8 cellular contexts compared by ENCODE assay signal in the genomic region with DNA sequence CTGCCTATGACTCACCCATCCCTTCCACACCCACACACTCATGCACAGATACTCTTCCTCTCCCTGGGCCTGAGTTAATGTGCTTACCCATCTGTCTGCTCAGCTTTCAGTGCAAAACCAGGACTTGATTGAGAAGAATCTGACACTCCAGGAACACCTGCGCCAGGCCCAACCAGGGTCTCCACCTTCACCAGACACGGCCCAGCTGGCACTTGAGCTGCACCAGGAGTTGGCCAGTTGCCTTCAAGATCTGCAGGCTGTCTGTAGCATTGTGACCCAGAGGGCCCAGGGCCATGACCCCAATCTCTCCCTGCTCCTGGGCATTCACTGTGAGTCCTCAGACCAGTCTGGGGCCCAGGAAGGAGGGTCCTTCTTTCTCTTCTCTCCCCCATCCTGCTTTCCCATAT. TPM values are rescaled to one million over a fixed set of nuclear protein-coding genes. Genes with fewer than 3 reads are reported as not detected.
A peak's percentile ranks its signal among the peaks of the same experiment; 100 is the strongest.
DNase-seq lines count a peak whose midpoint lies in the region; ATAC-seq and TF ChIP-seq lines count a peak whose summit lies in the region.

No MANE protein-coding gene starts in this region.

- H3K9me2 ChIP-seq in OCI-LY7 (ENCODE audit: insufficient read depth, low read length), result no peaks in the 10 kb centered on the region

- no peaks in the 10 kb centered on the region for H3K27me3 Mint-ChIP-seq in naive thymus-derived CD4-positive, alpha-beta T cell

- peak overlapping the region; percentile 67 to 97 (median 89) for H3K27ac Mint-ChIP-seq in naive thymus-derived CD4-positive, alpha-beta T cell

- peaks cover 3 to 45% (median 13%) of the 10 kb centered on the region in 5 donors for H3K36me3 Mint-ChIP-seq in naive thymus-derived CD4-positive, alpha-beta T cell

- H3K36me3 ChIP-seq in A673 (ENCODE audit: insufficient read depth, low read length, poor library complexity, severe bottlenecking) (peaks cover 41% of the 10 kb centered on the region), HUES6 (ENCODE audit: control insufficient read depth, insufficient read depth, low read length) (peaks cover 58% of the 10 kb centered on the region), breast epithelium (no peaks in the 10 kb centered on the region), OCI-LY7 (ENCODE audit: insufficient read depth, low read length) (peaks cover 83% of the 10 kb centered on the region)
- H3K36me3 ChIP-seq in naive thymus-derived CD4-positive, alpha-beta T cell (ENCODE audit: control insufficient read depth in 2 of 3, insufficient read depth in 3 of 3, low read length in 3 of 3), result peaks cover 0 to 24% (median 4%) of the 10 kb centered on the region in 3 experiments

- no TSS peak for BruUV-seq in A673 (replicated peaks; lab: Mats Ljungman, UMichigan)
- no TSS peak for BruUV-seq in OCI-LY7 (replicated peaks; lab: Mats Ljungman, UMichigan)

- no peak for DNase-seq in A673 (ENCODE audit: low spot score)
- DNase-seq in breast epithelium (ENCODE audit: low spot score in 2 of 2), result no peak
- DNase-seq in naive thymus-derived CD4-positive, alpha-beta T cell, result no peak
- no peak for DNase-seq in dedifferentiated amniotic fluid mesenchymal stem cell (ENCODE audit: extremely low spot score)
- no peak for DNase-seq in OCI-LY7 (ENCODE audit: low spot score)

- no peaks in the 10 kb centered on the region for H3K79me2 ChIP-seq in OCI-LY7 (ENCODE audit: insufficient read depth, low read depth, low read length)

- TF ChIP-seq POLR2A in breast epithelium (IDR thresholded peaks at IDR 0.05), result no peak

- POLR2A ChIA-PET in A673 (lab: Charles Lee; ENCODE audit: low non-redundant PET), result no interaction called here
- POLR2A ChIA-PET in naive thymus-derived CD4-positive, alpha-beta T cell (lab: Charles Lee), result interaction anchor here (0.9 to 26.8 kb wide), 5 partner anchors 12 to 156 kb away, joined by 3 to 1967 read pairs (median 3); partner anchors contain the start of genes CD52, DHDDS and UBXN11
- POLR2A ChIA-PET in OCI-LY7 (lab: Charles Lee), result interaction anchor here (0.5 to 1.0 kb wide), 2 partner anchors 39 to 40 kb away, joined by 3 to 4 read pairs; no protein-coding TSS in a partner anchor

- H3K27ac ChIP-seq in A673 (ENCODE audit: low read depth, low read length, poor library complexity, severe bottlenecking) (peak overlapping the region; percentile 75), HUES6 (ENCODE audit: low read depth, low read length) (no peak overlapping the region), breast epithelium (peak overlapping the region; percentile 95 to 97), OCI-LY7 (ENCODE audit: low read depth, low read length, poor library complexity, severe bottlenecking) (no peak overlapping the region)
- H3K27ac ChIP-seq in naive thymus-derived CD4-positive, alpha-beta T cell (ENCODE audit: low read depth, low read length), result peak overlapping the region; percentile 86

- no peak for ATAC-seq in naive thymus-derived CD4-positive, alpha-beta T cell
- no peak for ATAC-seq in HG03139 (IDR thresholded peaks at IDR 0.05; ENCODE audit: unreplicated experiment)
- no peak for ATAC-seq in HG03439 (IDR thresholded peaks at IDR 0.05; ENCODE audit: unreplicated experiment)

- H3K9ac ChIP-seq in HUES6 (ENCODE audit: low read length), result peak overlapping the region; percentile 24

- peaks cover 43% of the 10 kb centered on the region for H3K4me1 ChIP-seq in A673 (ENCODE audit: insufficient read depth, low read length, poor library complexity, severe bottlenecking)
- peaks cover 22% of the 10 kb centered on the region for H3K4me1 ChIP-seq in HUES6 (ENCODE audit: control insufficient read depth, insufficient read depth, low read length)
- peaks cover 11 to 28% of the 10 kb centered on the region in 2 donors for H3K4me1 ChIP-seq in breast epithelium
- H3K4me1 ChIP-seq in naive thymus-derived CD4-positive, alpha-beta T cell (ENCODE audit: control insufficient read depth in 2 of 2, insufficient read depth in 2 of 2, low read length in 2 of 2), result peaks cover 48 to 52% of the 10 kb centered on the region in 2 donors
- peaks cover 30% of the 10 kb centered on the region for H3K4me1 ChIP-seq in OCI-LY7 (ENCODE audit: insufficient read depth, low read length, poor library complexity, severe bottlenecking)

- H3K4me2 ChIP-seq in OCI-LY7 (ENCODE audit: low read length), result no peak overlapping the region

- CTCF ChIA-PET in A673 (lab: Charles Lee) (interaction anchor here (1.0 to 1.6 kb wide), 6 partner anchors 8 to 172 kb away, joined by 3 to 9 read pairs (median 4); partner anchors contain the start of gene CEP85), OCI-LY7 (lab: Charles Lee; ENCODE audit: unreplicated experiment) (no interaction called here)
- CTCF ChIA-PET in naive thymus-derived CD4-positive, alpha-beta T cell (lab: Charles Lee), result interaction anchor here (0.5 to 17.9 kb wide), 18 partner anchors 9 to 162 kb away, joined by 3 to 541 read pairs (median 6); partner anchors contain the start of genes CD52, CEP85, UBXN11 and ZNF683

- peaks cover 36 to 62% (median 44%) of the 10 kb centered on the region in 7 donors for H3K4me1 Mint-ChIP-seq in naive thymus-derived CD4-positive, alpha-beta T cell

- H4K20me1 ChIP-seq in OCI-LY7 (ENCODE audit: insufficient read depth, low read length), result no peaks in the 10 kb centered on the region

- H3K4me3 ChIP-seq in A673 (ENCODE audit: low read depth, low read length, poor library complexity, severe bottlenecking) (no peak overlapping the region), HUES6 (ENCODE audit: low read depth, low read length) (no peak overlapping the region), breast epithelium (peak overlapping the region in 1 of 3 donors; percentile 24), OCI-LY7 (ENCODE audit: low read depth, low read length, poor library complexity, severe bottlenecking) (no peak overlapping the region)
- peak overlapping the region; percentile 13 for H3K4me3 ChIP-seq in naive thymus-derived CD4-positive, alpha-beta T cell (ENCODE audit: low read length)

- no peaks in the 10 kb centered on the region for H3K9me3 Mint-ChIP-seq in naive thymus-derived CD4-positive, alpha-beta T cell

- no peak for TF ChIP-seq CTCF in A673 (conservative IDR thresholded peaks at IDR 0.05; ENCODE audit: low read depth, low read length)
- TF ChIP-seq CTCF in breast epithelium (IDR thresholded peaks at IDR 0.05), result no peak
- TF ChIP-seq CTCF in OCI-LY7 (conservative IDR thresholded peaks at IDR 0.05; ENCODE audit: low read length), result no peak

- H3K27me3 ChIP-seq in A673 (replicated peaks; ENCODE audit: insufficient read depth, low read depth, low read length, poor library complexity) (no peaks in the 10 kb centered on the region), HUES6 (ENCODE audit: control insufficient read depth, insufficient read depth, low read length) (no peaks in the 10 kb centered on the region), breast epithelium (no peaks in the 10 kb centered on the region)
- no peaks in the 10 kb centered on the region for H3K27me3 ChIP-seq in naive thymus-derived CD4-positive, alpha-beta T cell (ENCODE audit: control insufficient read depth in 2 of 2, insufficient read depth in 2 of 2, low read length in 2 of 2)

- H2AFZ ChIP-seq in OCI-LY7 (ENCODE audit: low read length), result no peak overlapping the region

- intact Hi-C loops in A673 (cut with micrococcal nuclease; ENCODE audit: unreplicated experiment), result loop anchor here (5.0 kb wide), 1 partner anchor 39 kb away; no protein-coding TSS in a partner anchor
- intact Hi-C loops in breast epithelium (cut with DNase I; ENCODE audit: low total_unique reads), result loop anchor here (5.0 kb wide), 1 partner anchor 46 kb away; no protein-coding TSS in a partner anchor
- intact Hi-C loops in naive thymus-derived CD4-positive, alpha-beta T cell (cut with micrococcal nuclease), result loop anchor here (1.0 to 5.0 kb wide), 5 partner anchors 8 to 194 kb away; partner anchors contain the start of gene PDIK1L (in 1 of the 2)
- intact Hi-C loops in OCI-LY7 (cut with micrococcal nuclease; ENCODE audit: unreplicated experiment), result no loop called here

- peak overlapping the region in 8 of 10 donors; percentile 15 to 75 (median 42) for H3K4me3 Mint-ChIP-seq in naive thymus-derived CD4-positive, alpha-beta T cell

- H3K9me3 ChIP-seq in A673 (ENCODE audit: low read depth, low read length, poor library complexity, severe bottlenecking), result no peaks in the 10 kb centered on the region
- no peaks in the 10 kb centered on the region for H3K9me3 ChIP-seq in HUES6 (ENCODE audit: control insufficient read depth, insufficient read depth, low read depth, low read length)
- no peaks in the 10 kb centered on the region for H3K9me3 ChIP-seq in breast epithelium
- no peaks in the 10 kb centered on the region for H3K9me3 ChIP-seq in naive thymus-derived CD4-positive, alpha-beta T cell (ENCODE audit: control insufficient read depth in 2 of 3, low read length in 3 of 3)
- no peaks in the 10 kb centered on the region for H3K9me3 ChIP-seq in OCI-LY7 (ENCODE audit: low read length)

RNA-seq across cellular contexts. Expression of gene SH3BGRL3, which starts 3.5 kb away (rescaled TPM):
- total RNA-seq in A673 (2021), result 133 and 138 TPM in 2 replicates
- total RNA-seq in breast epithelium, result 10 to 100 TPM; 27.5 to 55.7 (median 50.1) TPM
- total RNA-seq in naive thymus-derived CD4-positive, alpha-beta T cell, result 100 to 1,000 TPM; 156 to 636 (median 224) TPM
- polyA plus RNA-seq in naive thymus-derived CD4-positive, alpha-beta T cell, result 100 to 1,000 TPM; 569 to 630 TPM
- total RNA-seq in OCI-LY7 (2014; rRNA removed; shearing (Covaris generic)), result 18.6 and 25.3 TPM in 2 replicates
- total RNA-seq in OCI-LY7 (2022), result 58.6 and 60.9 TPM in 2 replicates

RNA-seq across cellular contexts. Expression of gene UBXN11, which starts 30.0 kb away (rescaled TPM):
- total RNA-seq in A673 (2021) (22.1 and 25.4 TPM in 2 replicates), breast epithelium (10 to 100 TPM; 15.0 to 25.5 (median 24.9) TPM), OCI-LY7 (2022) (98.6 and 111 TPM in 2 replicates)
- total RNA-seq in naive thymus-derived CD4-positive, alpha-beta T cell, result 100 to 1,000 TPM in 3 of 5 experiments, 10 to 100 TPM in 2; 35.7 to 131 (median 124) TPM
- polyA plus RNA-seq in naive thymus-derived CD4-positive, alpha-beta T cell, result 10 to 100 TPM; 10.5 to 13.6 TPM
- total RNA-seq in OCI-LY7 (2014; rRNA removed; shearing (Covaris generic)), result 74.2 and 75.8 TPM in 2 replicates

RNA-seq across cellular contexts. Expression of gene CD52, which starts 41.3 kb away (rescaled TPM):
- not detected in 2 replicates for total RNA-seq in A673 (2021)
- total RNA-seq in breast epithelium, result 10 to 100 TPM in 2 of 3 donors, 1 to 10 TPM in 1; 8.3 to 12.8 (median 12.3) TPM
- 1,000 to 10,000 TPM in 3 of 5 experiments, 100 to 1,000 TPM in 2; 719 to 1,390 (median 1,130) TPM for total RNA-seq in naive thymus-derived CD4-positive, alpha-beta T cell
- polyA plus RNA-seq in naive thymus-derived CD4-positive, alpha-beta T cell, result 1,000 to 10,000 TPM; 7,628 to 8,133 TPM
- total RNA-seq in OCI-LY7 (2014; rRNA removed; shearing (Covaris generic)), result 409 and 470 TPM in 2 replicates
- total RNA-seq in OCI-LY7 (2022), result 677 and 769 TPM in 2 replicates

RNA-seq across cellular contexts. Expression of gene CEP85, which starts 42.4 kb away (rescaled TPM):
- 51.3 and 51.5 TPM in 2 replicates for total RNA-seq in A673 (2021)
- total RNA-seq in breast epithelium, result 10 to 100 TPM in 1 of 3 donors, 1 to 10 TPM in 2; 4.8 to 11.7 (median 7.5) TPM
- total RNA-seq in naive thymus-derived CD4-positive, alpha-beta T cell, result 10 to 100 TPM; 12.1 to 34.8 (median 20.7) TPM
- 10 to 100 TPM in 1 of 2 donors, 1 to 10 TPM in 1; 5.4 to 12.1 TPM for polyA plus RNA-seq in naive thymus-derived CD4-positive, alpha-beta T cell
- 46.4 and 55.2 TPM in 2 replicates for total RNA-seq in OCI-LY7 (2014; rRNA removed; shearing (Covaris generic))
- 47.1 and 53.6 TPM in 2 replicates for total RNA-seq in OCI-LY7 (2022)

Comparison
In these comparisons a context has a peak if more than half of its experiments do, and no peak if none do; other contexts are left out.
1. H3K27ac ChIP-seq: peak in A673 (single experiment), breast epithelium (2 of 2) and naive thymus-derived CD4-positive, alpha-beta T cell (single experiment); none in HUES6 (single experiment) and OCI-LY7 (single experiment).
2. RNA of gene CD52, which starts 41.3 kb away (total RNA-seq): 719 to 1,390 TPM in naive thymus-derived CD4-positive, alpha-beta T cell and 409 to 769 TPM in OCI-LY7; 8.3 to 12.8 TPM in breast epithelium and not detected in A673; every median in the first group is over 10 times any median in the second.